In the genomic region with DNA sequence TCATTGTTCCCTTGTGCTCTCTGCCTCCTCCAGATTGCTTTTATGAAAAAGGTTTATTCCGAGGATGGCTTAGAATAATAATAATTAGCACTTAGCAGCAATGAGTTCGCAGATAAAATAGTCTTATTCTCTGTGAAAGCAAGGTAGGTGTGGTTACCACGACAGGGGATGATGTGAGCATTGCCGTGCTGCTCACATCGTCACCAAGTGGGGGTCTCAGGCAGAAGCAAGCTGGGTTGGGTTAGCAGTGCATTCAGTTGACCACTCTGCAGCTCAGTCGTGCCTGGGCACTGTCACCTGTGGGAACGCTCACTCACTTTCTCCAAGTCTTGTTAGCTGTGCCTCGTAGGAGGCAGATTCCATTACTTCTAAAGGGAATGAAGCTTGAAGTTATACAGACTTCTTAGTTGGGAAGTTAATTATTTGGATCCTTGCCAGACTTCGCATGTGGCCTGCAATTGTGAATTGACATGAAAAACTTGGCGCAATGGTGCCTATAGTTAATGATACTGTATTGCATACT, we compare ENCODE assay signal across 1 cellular context.
TF ChIP-seq lines count a peak whose summit lies in the region.

No MANE protein-coding gene starts in this region.

TF ChIP-seq in GM23338, 12 proteins besides CTCF, POLR2A, EP300 and RAD21 (continued from another document):
- TF ChIP-seq, protein P1, sequence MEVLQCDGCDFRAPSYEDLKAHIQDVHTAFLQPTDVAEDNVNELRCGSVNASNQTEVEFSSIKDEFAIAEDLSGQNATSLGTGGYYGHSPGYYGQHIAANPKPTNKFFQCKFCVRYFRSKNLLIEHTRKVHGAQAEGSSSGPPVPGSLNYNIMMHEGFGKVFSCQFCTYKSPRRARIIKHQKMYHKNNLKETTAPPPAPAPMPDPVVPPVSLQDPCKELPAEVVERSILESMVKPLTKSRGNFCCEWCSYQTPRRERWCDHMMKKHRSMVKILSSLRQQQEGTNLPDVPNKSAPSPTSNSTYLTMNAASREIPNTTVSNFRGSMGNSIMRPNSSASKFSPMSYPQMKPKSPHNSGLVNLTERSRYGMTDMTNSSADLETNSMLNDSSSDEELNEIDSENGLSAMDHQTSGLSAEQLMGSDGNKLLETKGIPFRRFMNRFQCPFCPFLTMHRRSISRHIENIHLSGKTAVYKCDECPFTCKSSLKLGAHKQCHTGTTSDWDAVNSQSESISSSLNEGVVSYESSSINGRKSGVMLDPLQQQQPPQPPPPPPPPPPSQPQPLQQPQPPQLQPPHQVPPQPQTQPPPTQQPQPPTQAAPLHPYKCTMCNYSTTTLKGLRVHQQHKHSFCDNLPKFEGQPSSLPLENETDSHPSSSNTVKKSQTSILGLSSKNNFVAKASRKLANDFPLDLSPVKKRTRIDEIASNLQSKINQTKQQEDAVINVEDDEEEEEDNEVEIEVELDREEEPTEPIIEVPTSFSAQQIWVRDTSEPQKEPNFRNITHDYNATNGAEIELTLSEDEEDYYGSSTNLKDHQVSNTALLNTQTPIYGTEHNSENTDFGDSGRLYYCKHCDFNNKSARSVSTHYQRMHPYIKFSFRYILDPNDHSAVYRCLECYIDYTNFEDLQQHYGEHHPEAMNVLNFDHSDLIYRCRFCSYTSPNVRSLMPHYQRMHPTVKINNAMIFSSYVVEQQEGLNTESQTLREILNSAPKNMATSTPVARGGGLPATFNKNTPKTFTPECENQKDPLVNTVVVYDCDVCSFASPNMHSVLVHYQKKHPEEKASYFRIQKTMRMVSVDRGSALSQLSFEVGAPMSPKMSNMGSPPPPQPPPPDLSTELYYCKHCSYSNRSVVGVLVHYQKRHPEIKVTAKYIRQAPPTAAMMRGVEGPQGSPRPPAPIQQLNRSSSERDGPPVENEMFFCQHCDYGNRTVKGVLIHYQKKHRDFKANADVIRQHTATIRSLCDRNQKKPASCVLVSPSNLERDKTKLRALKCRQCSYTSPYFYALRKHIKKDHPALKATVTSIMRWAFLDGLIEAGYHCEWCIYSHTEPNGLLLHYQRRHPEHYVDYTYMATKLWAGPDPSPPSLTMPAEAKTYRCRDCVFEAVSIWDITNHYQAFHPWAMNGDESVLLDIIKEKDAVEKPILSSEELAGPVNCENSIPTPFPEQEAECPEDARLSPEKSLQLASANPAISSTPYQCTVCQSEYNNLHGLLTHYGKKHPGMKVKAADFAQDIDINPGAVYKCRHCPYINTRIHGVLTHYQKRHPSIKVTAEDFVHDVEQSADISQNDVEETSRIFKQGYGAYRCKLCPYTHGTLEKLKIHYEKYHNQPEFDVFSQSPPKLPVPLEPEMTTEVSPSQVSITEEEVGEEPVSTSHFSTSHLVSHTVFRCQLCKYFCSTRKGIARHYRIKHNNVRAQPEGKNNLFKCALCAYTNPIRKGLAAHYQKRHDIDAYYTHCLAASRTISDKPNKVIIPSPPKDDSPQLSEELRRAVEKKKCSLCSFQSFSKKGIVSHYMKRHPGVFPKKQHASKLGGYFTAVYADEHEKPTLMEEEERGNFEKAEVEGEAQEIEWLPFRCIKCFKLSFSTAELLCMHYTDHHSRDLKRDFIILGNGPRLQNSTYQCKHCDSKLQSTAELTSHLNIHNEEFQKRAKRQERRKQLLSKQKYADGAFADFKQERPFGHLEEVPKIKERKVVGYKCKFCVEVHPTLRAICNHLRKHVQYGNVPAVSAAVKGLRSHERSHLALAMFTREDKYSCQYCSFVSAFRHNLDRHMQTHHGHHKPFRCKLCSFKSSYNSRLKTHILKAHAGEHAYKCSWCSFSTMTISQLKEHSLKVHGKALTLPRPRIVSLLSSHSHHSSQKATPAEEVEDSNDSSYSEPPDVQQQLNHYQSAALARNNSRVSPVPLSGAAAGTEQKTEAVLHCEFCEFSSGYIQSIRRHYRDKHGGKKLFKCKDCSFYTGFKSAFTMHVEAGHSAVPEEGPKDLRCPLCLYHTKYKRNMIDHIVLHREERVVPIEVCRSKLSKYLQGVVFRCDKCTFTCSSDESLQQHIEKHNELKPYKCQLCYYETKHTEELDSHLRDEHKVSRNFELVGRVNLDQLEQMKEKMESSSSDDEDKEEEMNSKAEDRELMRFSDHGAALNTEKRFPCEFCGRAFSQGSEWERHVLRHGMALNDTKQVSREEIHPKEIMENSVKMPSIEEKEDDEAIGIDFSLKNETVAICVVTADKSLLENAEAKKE (CRISPR knock-in tag; IDR thresholded peaks at IDR 0.05) = no peak
- no peak for TF ChIP-seq EZH2phosphoT487 (IDR thresholded peaks at IDR 0.05; ENCODE audit: unreplicated experiment)
- no peak for TF ChIP-seq ZNF331 (CRISPR knock-in tag; IDR thresholded peaks at IDR 0.05; ENCODE audit: low read depth)
- no peak for TF ChIP-seq EZH2 (IDR thresholded peaks at IDR 0.05; ENCODE audit: low read depth, unreplicated experiment)
TF ChIP-seq in GM23338: peak in this region for 0.
